Comparison of ENCODE assay signal across 22 cellular contexts in the genomic region with DNA sequence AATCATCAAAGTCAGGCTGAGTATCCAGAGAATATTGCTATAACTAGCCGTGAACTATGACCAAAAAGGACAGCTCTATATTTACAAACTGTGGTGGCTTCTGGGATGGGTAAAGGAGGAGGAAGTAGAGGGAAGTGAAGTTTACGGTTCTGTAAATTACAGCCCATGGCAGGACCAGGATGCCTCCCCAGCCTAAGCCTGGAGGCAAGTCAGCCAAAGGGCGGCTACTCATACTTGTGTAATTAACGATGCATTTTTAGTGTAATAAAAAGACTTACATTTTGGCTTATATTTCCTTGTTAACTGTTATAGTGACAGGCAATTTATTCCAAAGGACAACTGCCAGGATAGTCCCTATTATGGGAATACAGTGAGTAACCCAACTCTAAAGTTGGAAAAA.
DNase-seq lines count a peak whose midpoint lies in the region; ATAC-seq and TF ChIP-seq lines count a peak whose summit lies in the region.
"Had no signal": no experiment of that assay in that cellular context is flagged by ENCODE, and none has a peak within 500 bp of the region (broad histone marks: within the 10 kb centered on the region; RNA-seq: fewer than 3 reads in every experiment).

No MANE protein-coding gene starts in this region.

- no peak overlapping the region for H3K27ac ChIP-seq in CD8-positive, alpha-beta T cell (ENCODE audit: low read depth, low read length)
- H3K27ac ChIP-seq: BLaER1 treated with 17β-estradiol and CSF1 and Interleukin-3, amounts not matched to agents 10 nM and 100 nM; HL-60; SJCRH30 had no signal

- H3K9me3 ChIP-seq in CD8-positive, alpha-beta T cell (ENCODE audit: low read length), result no peaks in the 10 kb centered on the region
- H3K9me3 ChIP-seq: SJCRH30 had no signal

- CTCF ChIA-PET in BJ (lab: Yijun Ruan, JAX), result interaction anchor here (1.2 to 1.4 kb wide), 2 partner anchors 9 to 85 kb away, joined by 4 read pairs; no protein-coding TSS in a partner anchor
- CTCF ChIA-PET in CD8-positive, alpha-beta T cell (lab: Charles Lee), result no interaction called here

- H3K27ac Mint-ChIP-seq in nephron progenitor cell, result peak overlapping the region; percentile 57
- no peak overlapping the region for H3K27ac Mint-ChIP-seq in CD8-positive, alpha-beta T cell
- H3K27ac Mint-ChIP-seq: CD4-positive, alpha-beta memory T cell; H9 had no signal

- ATAC-seq in CD8-positive, alpha-beta T cell, result no peak
- no peak for ATAC-seq in GM19395 (IDR thresholded peaks at IDR 0.05; ENCODE audit: unreplicated experiment)
- ATAC-seq: HepG2, K562 had no signal

- H3K27me3 Mint-ChIP-seq in nephron progenitor cell (ENCODE audit: low read depth, poor library complexity), result no peaks in the 10 kb centered on the region
- H3K27me3 Mint-ChIP-seq in CD8-positive, alpha-beta T cell (ENCODE audit: low read depth), result peaks cover 16% of the 10 kb centered on the region

- intact Hi-C loops in CD8-positive, alpha-beta T cell (cut with DNase I, micrococcal nuclease), result no loop called here

- peak; percentile 15 for DNase-seq in BJ (ENCODE audit: low read depth)
- peak; percentile 19 for DNase-seq in M059J (ENCODE audit: low read depth)
- peak; percentile 21 for DNase-seq in fibroblast of villous mesenchyme (ENCODE audit: low read depth)
- DNase-seq in nephron progenitor cell, result no peak
- no peak for DNase-seq in ecto neural progenitor cell (ENCODE audit: low spot score)
- DNase-seq in CD8-positive, alpha-beta T cell, result no peak
- DNase-seq in NCI-H345 (lab: John Stamatoyannopoulos, UW), result no peak
- DNase-seq: CD4-positive, alpha-beta memory T cell; H9; NCI-H1092; NCI-H1436 treated with DMSO at 0.1 percent for 48 hours; NCI-H1930; NCI-H2227 treated with DMSO at 0.1 percent for 48 hours; NCI-H510A treated with DMSO at 0.1 percent for 48 hours; NCI-H748 treated with DMSO at 0.1 percent for 48 hours; NK-92 treated with Interleukin-12 subunit alpha and Interleukin-12 subunit beta, amount 100 ng/mL, for 24 hours; SJCRH30 had no signal

- H3K4me3 ChIP-seq in BJ (ENCODE audit: low read depth, low read length) (no peak overlapping the region), fibroblast of villous mesenchyme (ENCODE audit: low read depth, low read length) (no peak overlapping the region)
- no peak overlapping the region for H3K4me3 ChIP-seq in CD8-positive, alpha-beta T cell (ENCODE audit: low read depth, low read length)
- H3K4me3 ChIP-seq: BLaER1 treated with 17β-estradiol and CSF1 and Interleukin-3, amounts not matched to agents 10 nM and 100 nM; K562; SJCRH30 had no signal

- H3K27me3 ChIP-seq in BJ (ENCODE audit: control insufficient read depth, insufficient read depth, low read length), result no peaks in the 10 kb centered on the region
- no peaks in the 10 kb centered on the region for H3K27me3 ChIP-seq in CD8-positive, alpha-beta T cell (ENCODE audit: insufficient read depth, low read length)
- H3K27me3 ChIP-seq: BLaER1 treated with 17β-estradiol and CSF1 and Interleukin-3, amounts not matched to agents 10 nM and 100 nM; SJCRH30 had no signal

- H3K9me3 Mint-ChIP-seq in nephron progenitor cell, result no peaks in the 10 kb centered on the region
- no peaks in the 10 kb centered on the region for H3K9me3 Mint-ChIP-seq in CD8-positive, alpha-beta T cell
- H3K9me3 Mint-ChIP-seq: H9 had no signal

- H3K36me3 ChIP-seq in BJ (ENCODE audit: control insufficient read depth, insufficient read depth, low read length), result no peaks in the 10 kb centered on the region
- no peaks in the 10 kb centered on the region for H3K36me3 ChIP-seq in CD8-positive, alpha-beta T cell (ENCODE audit: insufficient read depth, low read length)
- H3K36me3 ChIP-seq: BLaER1 treated with 17β-estradiol and CSF1 and Interleukin-3, amounts not matched to agents 10 nM and 100 nM; SJCRH30 had no signal

- POLR2A ChIA-PET in BJ (lab: Charles Lee), result no interaction called here
- POLR2A ChIA-PET in CD8-positive, alpha-beta T cell (lab: Charles Lee), result no interaction called here

- no peaks in the 10 kb centered on the region for H3K4me1 ChIP-seq in CD8-positive, alpha-beta T cell (ENCODE audit: insufficient read depth, low read length)
- H3K4me1 ChIP-seq: BLaER1 treated with 17β-estradiol and CSF1 and Interleukin-3, amounts not matched to agents 10 nM and 100 nM; SJCRH30 had no signal

- H3K36me3 Mint-ChIP-seq in nephron progenitor cell (ENCODE audit: low read depth), result no peaks in the 10 kb centered on the region
- no peaks in the 10 kb centered on the region for H3K36me3 Mint-ChIP-seq in CD8-positive, alpha-beta T cell
- H3K36me3 Mint-ChIP-seq: CD4-positive, alpha-beta memory T cell had no signal

- TF ChIP-seq CTCF in BJ (IDR thresholded peaks at IDR 0.05; ENCODE audit: insufficient read depth, low read depth, low read length) (no peak), fibroblast of villous mesenchyme (IDR thresholded peaks at IDR 0.05; ENCODE audit: insufficient read depth, low read depth, low read length) (no peak), nephron progenitor cell (IDR thresholded peaks at IDR 0.05) (no peak)
- no peak for TF ChIP-seq CTCF in CD8-positive, alpha-beta T cell (IDR thresholded peaks at IDR 0.05)

- no peak overlapping the region for H3K4me3 Mint-ChIP-seq in nephron progenitor cell
- no peak overlapping the region for H3K4me3 Mint-ChIP-seq in CD8-positive, alpha-beta T cell
- H3K4me3 Mint-ChIP-seq: CD4-positive, alpha-beta memory T cell; H9 had no signal

- H3K4me1 Mint-ChIP-seq in nephron progenitor cell, result peaks cover 12% of the 10 kb centered on the region
- no peaks in the 10 kb centered on the region for H3K4me1 Mint-ChIP-seq in CD8-positive, alpha-beta T cell (ENCODE audit: low read depth)
- H3K4me1 Mint-ChIP-seq: CD4-positive, alpha-beta memory T cell had no signal

Comparison
In these comparisons a context has a peak if more than half of its experiments do, and no peak if none do; other contexts are left out.
1. DNase-seq: peak in BJ (single experiment), M059J (single experiment) and fibroblast of villous mesenchyme (single experiment); none in nephron progenitor cell (single experiment), ecto neural progenitor cell (single experiment), CD8-positive, alpha-beta T cell (0 of 7) and NCI-H345 (single experiment).